ENCODE assay signal across 8 cellular contexts in the genomic region with DNA sequence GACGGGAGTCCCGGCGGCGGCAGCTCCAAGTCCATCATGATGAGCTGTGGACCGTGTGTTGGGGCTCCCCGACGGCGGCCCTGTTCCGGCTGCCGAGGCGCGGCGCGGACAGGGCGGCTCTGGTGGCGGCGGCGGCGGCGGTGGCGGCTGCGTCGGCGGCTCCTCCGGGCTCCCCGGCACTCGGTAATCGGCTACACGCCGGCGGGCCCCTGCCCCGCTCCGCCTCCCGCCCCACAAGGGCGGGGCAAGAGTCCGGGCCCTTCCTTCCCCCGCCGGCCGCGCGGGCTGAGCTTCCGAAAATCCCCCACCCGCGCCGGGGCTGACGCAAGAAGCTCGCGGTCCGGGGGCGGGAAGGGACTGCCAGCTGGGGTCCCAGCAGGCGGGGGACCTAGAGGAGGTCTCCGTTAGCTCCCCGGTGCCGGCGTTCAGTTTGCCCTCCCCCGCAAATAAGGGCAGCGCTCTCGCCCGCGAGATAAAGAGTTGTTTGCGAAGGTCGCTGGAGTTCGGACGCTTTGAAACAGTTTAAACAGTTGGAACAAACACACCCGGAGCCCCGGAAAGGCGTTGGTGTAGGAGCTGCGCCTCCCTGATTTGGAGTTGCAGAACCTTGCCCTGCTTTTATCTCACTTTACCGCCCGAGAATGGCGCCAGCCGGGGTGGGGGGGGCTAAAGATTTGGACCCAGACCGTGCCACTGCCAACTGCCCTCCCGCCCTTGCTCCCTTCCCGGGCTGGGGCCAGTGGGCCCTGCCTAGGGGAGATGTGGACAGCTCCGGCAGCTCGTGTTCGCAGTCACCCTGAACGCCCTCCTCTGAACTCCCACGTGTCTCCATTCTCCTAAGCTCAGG. TPM values are rescaled to one million over a fixed set of nuclear protein-coding genes. Genes with fewer than 3 reads are reported as not detected.
DNase-seq lines count a peak whose midpoint lies in the region; ATAC-seq and TF ChIP-seq lines count a peak whose summit lies in the region.

A gene (minus strand): TSS at position 189 of the 847 bp plus-strand sequence. CDS start 151 bp downstream, at position 38.

- peak; percentile 61 for ATAC-seq in GM19467 (IDR thresholded peaks at IDR 0.05; ENCODE audit: unreplicated experiment)
- ATAC-seq in lung (ENCODE audit: insufficient read depth, low FRiP score) = peak; percentile 82

- CTCF ChIA-PET in CD8-positive, alpha-beta memory T cell (lab: Charles Lee) = interaction anchor here (0.8 to 6.1 kb wide), 32 partner anchors 10 to 151 kb away, joined by 3 to 113 read pairs (median 14); a partner anchor contains a TSS

- H3K9me3 ChIP-seq in CD8-positive, alpha-beta memory T cell (ENCODE audit: low read length) = no peaks in the 10 kb centered on the region
- H3K9me3 ChIP-seq in lung (ENCODE audit: control insufficient read depth in 2 of 2, insufficient read depth in 1 of 2, low read length in 1 of 2) = no peaks in the 10 kb centered on the region

- H3K9me3 Mint-ChIP-seq in CD8-positive, alpha-beta memory T cell = no peaks in the 10 kb centered on the region

- H3K4me3 Mint-ChIP-seq in CD8-positive, alpha-beta memory T cell = peak within 1 kb of the TSS; percentile 89 to 99 (median 95)

- H3K4me1 Mint-ChIP-seq in CD8-positive, alpha-beta memory T cell = peaks cover 40 to 54% (median 45%) of the 10 kb centered on the region in 3 donors

- H3K4me3 ChIP-seq in CD8-positive, alpha-beta memory T cell (ENCODE audit: low read length) = peak within 1 kb of the TSS; percentile 85
- peak within 1 kb of the TSS; percentile 99 for H3K4me3 ChIP-seq in lung

- peaks cover 0 to 28% (median 0%) of the 10 kb centered on the region in 3 donors for H3K36me3 Mint-ChIP-seq in CD8-positive, alpha-beta memory T cell

- DNase-seq in CD8-positive, alpha-beta memory T cell = peak; percentile 90 to 98 (median 95)
- DNase-seq in HPDE6-E6E7 (ENCODE audit: extremely low spot score) (peak; percentile 73), NOMO-1 (lab: John Stamatoyannopoulos, UW; ENCODE audit: unreplicated experiment in 2 of 2) (peak; percentile 79 to 92), lung (ENCODE audit: low spot score) (peak; percentile 90)
- DNase-seq in activated CD8-positive, alpha-beta memory T cell treated with anti-CD3 and anti-CD28 coated beads for 24 hours = peak; percentile 99
- peak; percentile 89 for DNase-seq in effector CD4-positive, alpha-beta T cell
- DNase-seq in stimulated activated CD4-positive, alpha-beta T cell treated with anti-CD3 and anti-CD28 coated beads, TNF-alpha, amount 100 ng/mL, for 24 hours (ENCODE audit: low read depth in 3 of 3) = peak; percentile 90 to 93 (median 90)

- H3K27ac Mint-ChIP-seq in CD8-positive, alpha-beta memory T cell = peak within 1 kb of the TSS; percentile 99 to 100 (median 99)

- no peak for TF ChIP-seq CTCF in lung (IDR thresholded peaks at IDR 0.05; ENCODE audit: control extremely low read depth, extremely low read depth)

- POLR2A ChIA-PET in CD8-positive, alpha-beta memory T cell (lab: Charles Lee) = interaction anchor here (0.7 to 5.2 kb wide), 18 partner anchors 9 to 129 kb away, joined by 3 to 145 read pairs (median 6); a partner anchor contains a TSS

- H3K27me3 Mint-ChIP-seq in CD8-positive, alpha-beta memory T cell = peaks cover 0 to 1% of the 10 kb centered on the region in 2 donors

- 0% methylated on average over 64 to 80 of the region's 80 CpGs for WGBS in lung, 2 donors

- peak within 1 kb of the TSS; percentile 99 for H3K27ac ChIP-seq in CD8-positive, alpha-beta memory T cell (ENCODE audit: low read depth, low read length)
- peak within 1 kb of the TSS; percentile 100 for H3K27ac ChIP-seq in lung (ENCODE audit: low read depth in 1 of 2, low read length in 1 of 2)

- H3K27me3 ChIP-seq in CD8-positive, alpha-beta memory T cell (ENCODE audit: insufficient read depth, low read length, poor library complexity, severe bottlenecking) = no peaks in the 10 kb centered on the region
- no peaks in the 10 kb centered on the region for H3K27me3 ChIP-seq in lung (ENCODE audit: control insufficient read depth, insufficient read depth)

- no peaks in the 10 kb centered on the region for H3K36me3 ChIP-seq in CD8-positive, alpha-beta memory T cell (ENCODE audit: insufficient read depth, low read length)
- H3K36me3 ChIP-seq in lung (ENCODE audit: control insufficient read depth in 2 of 2, insufficient read depth in 2 of 2, low read length in 2 of 2) = no peaks in the 10 kb centered on the region

- peaks cover 39% of the 10 kb centered on the region for H3K4me1 ChIP-seq in CD8-positive, alpha-beta memory T cell (ENCODE audit: insufficient read depth, low read length)
- H3K4me1 ChIP-seq in lung (ENCODE audit: control insufficient read depth in 2 of 2, insufficient read depth in 2 of 2, low read length in 2 of 2) = peaks cover 2 to 24% of the 10 kb centered on the region in 2 donors

RNA-seq across cellular contexts. Expression of the gene that starts here (rescaled TPM):
- total RNA-seq in CD8-positive, alpha-beta memory T cell = 10 to 100 TPM; 58.0 to 63.0 TPM
- polyA plus RNA-seq in CD8-positive, alpha-beta memory T cell = 47.7 TPM
- 100 to 1,000 TPM in 1 of 2 donors, 10 to 100 TPM in 1; 94.6 to 145 TPM for total RNA-seq in lung
- 10 to 100 TPM; 45.5 to 66.6 TPM for polyA plus RNA-seq in lung

Comparison
In these comparisons a context has a peak if more than half of its experiments do, and no peak if none do; other contexts are left out.
1. Peak in every context shown above with its lines: DNase-seq, ATAC-seq, H3K4me3 ChIP-seq and H3K27ac ChIP-seq.